In the genomic region with DNA sequence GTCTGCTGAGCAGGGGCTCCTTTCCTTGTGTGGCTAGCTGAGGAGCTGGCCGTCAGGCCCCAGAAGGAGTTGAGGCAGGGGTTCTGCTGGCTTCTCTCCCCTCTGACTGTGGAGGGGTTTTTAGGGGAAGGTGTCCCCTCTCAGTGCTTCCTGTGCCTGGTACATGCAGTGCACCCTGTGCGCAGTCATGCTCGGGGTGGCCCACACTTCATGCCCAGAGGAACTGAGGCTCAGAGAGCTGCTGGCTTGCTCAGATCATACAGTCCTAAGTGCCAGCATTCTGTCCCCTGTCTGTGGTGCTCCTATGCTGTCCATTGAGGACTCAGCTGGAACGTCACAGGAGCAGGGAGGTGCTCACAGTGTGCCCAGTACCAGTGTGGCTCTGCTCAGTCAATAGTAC, we compare ENCODE assay signal across 25 cellular contexts.
"Had no signal": no experiment of that assay in that cellular context is flagged by ENCODE, and none has a peak within 500 bp of the region (broad histone marks: within the 10 kb centered on the region; RNA-seq: fewer than 3 reads in every experiment).

No MANE protein-coding gene starts in this region.

- H3K4me3 ChIP-seq: left lung, lung, mucosa of descending colon, ovary, prostate gland, spleen, transverse colon, upper lobe of left lung, vagina had no signal

- H3K4me1 ChIP-seq: prostate gland had no signal

- DNase-seq: hypothalamus; immature natural killer cell; kidney; left colon; left lung; midbrain; mucosa of descending colon; naive thymus-derived CD4-positive, alpha-beta T cell; ovary; retina; right cardiac atrium; small intestine; spleen; stimulated activated CD4-positive, alpha-beta T cell treated with anti-CD3 and anti-CD28 coated beads, Interleukin-4, amount 100 ng/mL, for 24 hours; stimulated activated CD8-positive, alpha-beta memory T cell treated with anti-CD3 and anti-CD28 coated beads, Interleukin-4, amount 100 ng/mL, for 48 hours; stimulated activated naive CD4-positive, alpha-beta T cell treated with Interleukin-2 at 50 U/mL for 16 hours; stimulated activated naive CD8-positive, alpha-beta T cell treated with anti-CD3 and anti-CD28 coated beads, Interleukin-15, amount 100 ng/mL, for 72 hours; transverse colon; upper lobe of left lung had no signal

- H3K9me3 ChIP-seq: left lung, mucosa of descending colon, ovary, prostate gland, transverse colon, upper lobe of left lung, vagina had no signal

- H3K27ac Mint-ChIP-seq: immature natural killer cell; natural killer cell treated with Interleukin-12 subunit alpha and Interleukin-12 subunit beta and Interleukin-15 and Interleukin-18, amount 100 ng/mL, for 72 hours; stimulated activated memory B cell treated with anti-CD40 and anti-IgM and Interleukin-4, amounts not matched to agents 10 μg/mL and 1 μg/mL and 100 μg/mL, for 72 hours; stimulated activated naive CD8-positive, alpha-beta T cell treated with anti-CD3 and anti-CD28 coated beads, Interleukin-15, amount 100 ng/mL, for 72 hours had no signal

- H3K27me3 ChIP-seq: ovary, transverse colon, upper lobe of left lung, vagina had no signal

- H3K27ac ChIP-seq: left lung, ovary, prostate gland, spleen, transverse colon, upper lobe of left lung, vagina had no signal

- ATAC-seq: left colon; left lung; mucosa of descending colon; naive thymus-derived CD4-positive, alpha-beta T cell; natural killer cell treated with Interleukin-12 subunit alpha and Interleukin-12 subunit beta and Interleukin-15 and Interleukin-18, amount 100 ng/mL, for 72 hours; right cardiac atrium; sciatic nerve; stimulated activated memory B cell treated with anti-CD40 and anti-IgM and Interleukin-4, amounts not matched to agents 10 μg/mL and 1 μg/mL and 100 μg/mL, for 72 hours; stimulated activated naive CD8-positive, alpha-beta T cell treated with anti-CD3 and anti-CD28 coated beads, Interleukin-15, amount 100 ng/mL, for 72 hours had no signal

- H3K9me3 Mint-ChIP-seq: natural killer cell treated with Interleukin-12 subunit alpha and Interleukin-12 subunit beta and Interleukin-15 and Interleukin-18, amount 100 ng/mL, for 72 hours; stimulated activated naive CD8-positive, alpha-beta T cell treated with anti-CD3 and anti-CD28 coated beads, Interleukin-15, amount 100 ng/mL, for 72 hours had no signal

- H3K27me3 Mint-ChIP-seq: stimulated activated naive CD8-positive, alpha-beta T cell treated with anti-CD3 and anti-CD28 coated beads, Interleukin-15, amount 100 ng/mL, for 72 hours had no signal

- H3K36me3 ChIP-seq: left lung, ovary, prostate gland, transverse colon, upper lobe of left lung, vagina had no signal

- H3K4me3 Mint-ChIP-seq: immature natural killer cell; naive thymus-derived CD4-positive, alpha-beta T cell; natural killer cell treated with Interleukin-12 subunit alpha and Interleukin-12 subunit beta and Interleukin-15 and Interleukin-18, amount 100 ng/mL, for 72 hours; stimulated activated memory B cell treated with anti-CD40 and anti-IgM and Interleukin-4, amounts not matched to agents 10 μg/mL and 1 μg/mL and 100 μg/mL, for 72 hours; stimulated activated naive CD8-positive, alpha-beta T cell treated with anti-CD3 and anti-CD28 coated beads, Interleukin-15, amount 100 ng/mL, for 72 hours had no signal
